16 cellular contexts compared by ENCODE assay signal in genomic region chr2:55160422-55160821, GRCh38.
"Had no signal": no experiment of that assay in that cellular context is flagged by ENCODE, and none has a peak within 500 bp of the region (broad histone marks: within the 10 kb centered on the region; RNA-seq: fewer than 3 reads in every experiment).

No MANE protein-coding gene starts in this region.

- H3K36me3 ChIP-seq: brain microvascular endothelial cell, colonic mucosa, prostate gland, right atrium auricular region, suprapubic skin had no signal

- ATAC-seq: activated CD4-positive, alpha-beta T cell treated with anti-CD3 and anti-CD28 coated beads for 36 hours; stimulated activated naive CD8-positive, alpha-beta T cell treated with anti-CD3 and anti-CD28 coated beads, Interleukin-15, Interleukin-2, amounts not matched to agents 100 U/mL and 50 U/mL, for 24 hours had no signal

- H3K27me3 ChIP-seq: brain microvascular endothelial cell, colonic mucosa, right atrium auricular region, suprapubic skin had no signal

- DNase-seq: activated CD4-positive, alpha-beta memory T cell treated with anti-CD3 and anti-CD28 coated beads for 36 hours; activated CD4-positive, alpha-beta T cell treated with anti-CD3 and anti-CD28 coated beads for 36 hours; activated naive CD4-positive, alpha-beta T cell treated with Interleukin-2 at 50 U/mL for 16 hours; activated naive CD8-positive, alpha-beta T cell treated with anti-CD3 and anti-CD28 coated beads, Interleukin-2, amount 10 ng/mL, durations not matched to agents 7 days and 5 days; amygdala; brain microvascular endothelial cell; colonic mucosa; foreskin melanocyte; hypothalamus; islet precursor cell; occipital lobe; stimulated activated naive CD8-positive, alpha-beta T cell treated with anti-CD3 and anti-CD28 coated beads, Interleukin-15, Interleukin-2, amounts not matched to agents 100 U/mL and 50 U/mL, for 24 hours; T-helper 2 cell had no signal

- H3K4me3 ChIP-seq: colonic mucosa, prostate gland, right atrium auricular region, suprapubic skin had no signal

- H3K9me3 ChIP-seq: colonic mucosa, prostate gland, right atrium auricular region, suprapubic skin had no signal

- H3K27ac ChIP-seq: brain microvascular endothelial cell, colonic mucosa, right atrium auricular region, suprapubic skin had no signal
